21 cellular contexts compared by ENCODE assay signal in genomic region chr17:50682938-50683337, GRCh38. TPM values are rescaled to one million over a fixed set of nuclear protein-coding genes. Genes with fewer than 3 reads are reported as not detected.
DNase-seq lines count a peak whose midpoint lies in the region; ATAC-seq, FAIRE-seq and TF ChIP-seq lines count a peak whose summit lies in the region.
"Had no signal": no experiment of that assay in that cellular context is flagged by ENCODE, and none has a peak within 500 bp of the region (broad histone marks: within the 10 kb centered on the region; RNA-seq: fewer than 3 reads in every experiment).

No MANE protein-coding gene starts in this region.

- WGBS in HepG2 (ENCODE audit: low lambda C conversion rate), result 92% methylated on average over 3 of the region's 3 CpGs
- WGBS in spleen, 5 donors, result 88 to 98% (median 92%) methylated on average over 3 of the region's 3 CpGs

- BruUV-seq in HepG2 (replicated peaks; lab: Mats Ljungman, UMichigan), result no TSS peak

- H4K20me1 ChIP-seq in HepG2 (ENCODE audit: insufficient read depth, low read length), result no peaks in the 10 kb centered on the region

- CTCF ChIA-PET in HepG2 (lab: Yijun Ruan, JAX; ENCODE audit: low intra/inter-chr PET ratio, low total read pairs), result interaction anchor here (1.0 kb wide), 1 partner anchor 52 kb away, joined by 4 read pairs; no protein-coding TSS in a partner anchor

- H3K36me3 ChIP-seq in HepG2 (replicated peaks in 1 of 2; ENCODE audit: control insufficient read depth in 1 of 2, insufficient read depth in 2 of 2, low read length in 2 of 2), result no peaks in the 10 kb centered on the region
- H3K36me3 ChIP-seq in spleen, result no peaks in the 10 kb centered on the region

- DNase-seq in HepG2 (ENCODE audit: low spot score) (no peak), spleen (peak; percentile 7), NCI-H2196 treated with DMSO at 0.1 percent for 48 hours (lab: John Stamatoyannopoulos, UW; ENCODE audit: unreplicated experiment) (no peak), ureter (ENCODE audit: low spot score) (no peak), NCI-H146 treated with DMSO at 0.1 percent for 48 hours (lab: John Stamatoyannopoulos, UW; ENCODE audit: unreplicated experiment) (no peak)
- DNase-seq: AML-193, DMS153, GDM1, GM23248, HCEC 1CT, NCI-H1092, NCI-H1694, NCI-H510A, NCI-H774, SHP77 treated with DMSO at 0.1 percent for 48 hours had no signal

- H3K4me3 ChIP-seq in HepG2 (replicated peaks in 1 of 3; ENCODE audit: insufficient read depth in 1 of 3, low read depth in 2 of 3, low read length in 3 of 3), result no peak overlapping the region
- no peak overlapping the region for H3K4me3 ChIP-seq in spleen
- H3K4me3 ChIP-seq: GM23248 had no signal

- ATAC-seq in HepG2, result no peak
- ATAC-seq: SK-N-SH treated with all-trans-retinoic acid at 6 μM for 48 hours had no signal

- in situ Hi-C loops in HepG2 (cut with HindIII; ENCODE audit: extremely low pct_ligation_motif_present, low pct_unique_long_range_greater_than_20kb), result no loop called here

- TF ChIP-seq EP300 in HepG2 (IDR thresholded peaks at IDR 0.05; ENCODE audit: low read depth in 2 of 2, low read length in 2 of 2) (no peak), HepG2 (CRISPR knock-in tag; IDR thresholded peaks at IDR 0.05; ENCODE audit: borderline replicate concordance) (no peak)

- TF ChIP-seq CTCF in C4-2B (conservative IDR thresholded peaks at IDR 0.05) (no peak), VCaP (conservative IDR thresholded peaks at IDR 0.05) (no peak), HepG2 (CRISPR knock-in tag; IDR thresholded peaks at IDR 0.05) (no peak), spleen (IDR thresholded peaks at IDR 0.05 in 8 of 11, conservative IDR thresholded peaks at IDR 0.05 in 3 of 11) (no peak)

- H3K27ac ChIP-seq in C4-2B (peak overlapping the region; percentile 85; the same call in 1 of the 2 replicates), VCaP (peak overlapping the region; percentile 99; the same call in 1 of the 2 replicates), HepG2 (ENCODE audit: extremely low read length, insufficient read depth, low read length) (peak overlapping the region; percentile 99), spleen (no peak overlapping the region)
- H3K27ac ChIP-seq: GM23248, KMS-11 had no signal

- no peaks in the 10 kb centered on the region for H3K9me3 ChIP-seq in HepG2 (ENCODE audit: low read length)
- H3K9me3 ChIP-seq in spleen, result no peaks in the 10 kb centered on the region

- H3K4me1 ChIP-seq in HepG2 (ENCODE audit: insufficient read depth, low read length), result peaks cover 98% of the 10 kb centered on the region
- peaks cover 0 to 23% (median 8%) of the 10 kb centered on the region in 6 donors for H3K4me1 ChIP-seq in spleen

- H3K27me3 ChIP-seq in HepG2 (ENCODE audit: control insufficient read depth in 1 of 2, insufficient read depth in 2 of 2, low read length in 2 of 2), result no peaks in the 10 kb centered on the region; a peak in 1 of 5 replicates
- H3K27me3 ChIP-seq in spleen (replicated peaks in 1 of 7), result peaks cover 0 to 5% (median 0%) of the 10 kb centered on the region in 7 donors

- FAIRE-seq in HepG2 (lab: Jason Lieb, UNC), result peak; percentile 26
- FAIRE-seq: GM19239 had no signal

- no peak overlapping the region for H2AFZ ChIP-seq in HepG2 (ENCODE audit: low read length)
- H2AFZ ChIP-seq: GM23248 had no signal

- TF ChIP-seq POLR2A in HepG2 (IDR thresholded peaks at IDR 0.05; ENCODE audit: insufficient read depth in 1 of 2, low read depth in 2 of 2, low read length in 2 of 2) (no peak), spleen (IDR thresholded peaks at IDR 0.05) (no peak)

- intact Hi-C loops in HepG2 (cut with micrococcal nuclease; ENCODE audit: unreplicated experiment) (no loop called here), spleen (cut with DNase I; ENCODE audit: low total_unique reads) (no loop called here)

- POLR2A ChIA-PET in HepG2 (lab: Yijun Ruan, JAX), result interaction anchor here (1.4 to 21.3 kb wide), 7 partner anchors 11 to 50 kb away, joined by 5 to 839 read pairs (median 85); partner anchors contain the start of genes ABCC3 and LUC7L3

- peaks cover 14% of the 10 kb centered on the region for H3K79me2 ChIP-seq in HepG2 (ENCODE audit: insufficient read depth, low read length)

- no peak overlapping the region for H3K4me2 ChIP-seq in HepG2 (ENCODE audit: low read depth, low read length)
- H3K4me2 ChIP-seq: KMS-11 had no signal

- no peak for TF ChIP-seq RAD21 in HepG2 (CRISPR knock-in tag; IDR thresholded peaks at IDR 0.05)

- no peak overlapping the region for H3K9ac ChIP-seq in HepG2 (ENCODE audit: insufficient read depth, low read depth, low read length)
- H3K9ac ChIP-seq: GM23248, KMS-11 had no signal

RNA-seq across cellular contexts. Expression of gene ANKRD40, which starts 24.8 kb away (rescaled TPM):
- 46.4 and 52.4 TPM in 2 replicates for total RNA-seq in HepG2 (2016; rRNA removed; fragmentation: Illumina TruSeq; extraction: Trizol)
- 14.8 and 17.0 TPM in 2 replicates for total RNA-seq in HepG2 (2016; cell fraction: cytosol; rRNA removed; fragmentation: Illumina TruSeq; extraction: Trizol; ENCODE audit: low read depth)
- total RNA-seq in HepG2 (2016; cell fraction: insoluble cytoplasmic fraction; rRNA removed; fragmentation: Illumina TruSeq; extraction: Trizol), result 43.9 and 45.1 TPM in 2 replicates
- total RNA-seq in HepG2 (2016; cell fraction: membrane; rRNA removed; fragmentation: Illumina TruSeq; extraction: Trizol), result 53.6 and 57.7 TPM in 2 replicates
- 27.7 and 32.1 TPM in 2 replicates for total RNA-seq in HepG2 (2016; cell fraction: nucleus; rRNA removed; fragmentation: Illumina TruSeq; extraction: Trizol)
- polyA plus RNA-seq in HepG2 (2011; rRNA removed), result 30.2 and 35.0 TPM in 2 replicates
- polyA plus RNA-seq in HepG2 (2011; cell fraction: cytosol; rRNA removed), result 20.9 and 27.5 TPM in 2 replicates
- 14.0 and 17.7 TPM in 2 replicates for polyA plus RNA-seq in HepG2 (2011; cell fraction: nucleus; rRNA removed)
- 25.7 and 26.1 TPM in 2 replicates for polyA plus RNA-seq in HepG2 (2012)
- 12.7 TPM in 2 replicates for polyA plus RNA-seq in HepG2 (2016; cell fraction: cytosol; fragmentation: Illumina TruSeq; extraction: Trizol; ENCODE audit: low read depth)
- 37.2 and 46.0 TPM in 2 replicates for polyA plus RNA-seq in HepG2 (2016; cell fraction: insoluble cytoplasmic fraction; fragmentation: Illumina TruSeq; extraction: Trizol; ENCODE audit: low read depth)
- polyA plus RNA-seq in HepG2 (2016; cell fraction: membrane; fragmentation: Illumina TruSeq; extraction: Trizol; ENCODE audit: low read depth), result 34.9 and 37.7 TPM in 2 replicates
- 52.0 and 58.7 TPM in 2 replicates for polyA plus RNA-seq in HepG2 (2016; cell fraction: nucleus; fragmentation: Illumina TruSeq; extraction: Trizol; ENCODE audit: insufficient read depth, low read depth)
- 22.7 and 24.6 TPM in 2 replicates for polyA minus RNA-seq in HepG2 (2011; rRNA and poly(A)+ RNA removed; ENCODE audit: low replicate concordance)
- 31.7 and 31.9 TPM in 2 replicates for polyA minus RNA-seq in HepG2 (2011; cell fraction: cytosol; rRNA and poly(A)+ RNA removed)
- polyA minus RNA-seq in HepG2 (2011; cell fraction: nucleus; rRNA and poly(A)+ RNA removed), result 21.2 and 23.9 TPM in 2 replicates
- 10 to 100 TPM; 33.5 to 54.6 (median 47.1) TPM for total RNA-seq in spleen
- 10 to 100 TPM in 1 of 3 donors, 1 to 10 TPM in 2; 6.8 to 16.5 (median 7.2) TPM for polyA plus RNA-seq in spleen
- total RNA-seq in ureter, result 42.5 TPM

RNA-seq across cellular contexts. Expression of gene LUC7L3, which starts 36.5 kb away (rescaled TPM):
- total RNA-seq in HepG2 (2016; rRNA removed; fragmentation: Illumina TruSeq; extraction: Trizol) (60.2 and 108 TPM in 2 replicates), spleen (100 to 1,000 TPM; 121 to 223 (median 153) TPM), ureter (113 TPM)
- 18.8 and 26.1 TPM in 2 replicates for total RNA-seq in HepG2 (2016; cell fraction: cytosol; rRNA removed; fragmentation: Illumina TruSeq; extraction: Trizol; ENCODE audit: low read depth)
- total RNA-seq in HepG2 (2016; cell fraction: insoluble cytoplasmic fraction; rRNA removed; fragmentation: Illumina TruSeq; extraction: Trizol), result 62.5 and 109 TPM in 2 replicates
- 14.5 and 18.9 TPM in 2 replicates for total RNA-seq in HepG2 (2016; cell fraction: membrane; rRNA removed; fragmentation: Illumina TruSeq; extraction: Trizol)
- total RNA-seq in HepG2 (2016; cell fraction: nucleus; rRNA removed; fragmentation: Illumina TruSeq; extraction: Trizol), result 195 TPM in 2 replicates
- polyA plus RNA-seq in HepG2 (2011; rRNA removed) (95.9 and 120 TPM in 2 replicates), spleen (100 to 1,000 TPM in 2 of 3 donors, 10 to 100 TPM in 1; 91.2 to 141 (median 103) TPM)
- polyA plus RNA-seq in HepG2 (2011; cell fraction: cytosol; rRNA removed), result 30.0 and 34.7 TPM in 2 replicates
- polyA plus RNA-seq in HepG2 (2011; cell fraction: nucleus; rRNA removed), result 415 and 478 TPM in 2 replicates
- polyA plus RNA-seq in HepG2 (2012), result 194 and 235 TPM in 2 replicates
- 7.1 and 8.6 TPM in 2 replicates for polyA plus RNA-seq in HepG2 (2016; cell fraction: cytosol; fragmentation: Illumina TruSeq; extraction: Trizol; ENCODE audit: low read depth)
- 136 and 147 TPM in 2 replicates for polyA plus RNA-seq in HepG2 (2016; cell fraction: insoluble cytoplasmic fraction; fragmentation: Illumina TruSeq; extraction: Trizol; ENCODE audit: low read depth)
- polyA plus RNA-seq in HepG2 (2016; cell fraction: membrane; fragmentation: Illumina TruSeq; extraction: Trizol; ENCODE audit: low read depth), result 13.0 and 18.1 TPM in 2 replicates
- polyA plus RNA-seq in HepG2 (2016; cell fraction: nucleus; fragmentation: Illumina TruSeq; extraction: Trizol; ENCODE audit: insufficient read depth, low read depth), result 530 TPM in 2 replicates
- 33.0 and 52.4 TPM in 2 replicates for polyA minus RNA-seq in HepG2 (2011; rRNA and poly(A)+ RNA removed; ENCODE audit: low replicate concordance)
- polyA minus RNA-seq in HepG2 (2011; cell fraction: cytosol; rRNA and poly(A)+ RNA removed), result 14.1 and 14.4 TPM in 2 replicates
- polyA minus RNA-seq in HepG2 (2011; cell fraction: nucleus; rRNA and poly(A)+ RNA removed), result 321 and 363 TPM in 2 replicates

RNA-seq across cellular contexts. Expression of gene ABCC3, which starts 48.3 kb away (rescaled TPM):
- total RNA-seq in HepG2 (2016; rRNA removed; fragmentation: Illumina TruSeq; extraction: Trizol), result 18.0 and 25.2 TPM in 2 replicates
- 13.3 and 13.8 TPM in 2 replicates for total RNA-seq in HepG2 (2016; cell fraction: cytosol; rRNA removed; fragmentation: Illumina TruSeq; extraction: Trizol; ENCODE audit: low read depth)
- total RNA-seq in HepG2 (2016; cell fraction: insoluble cytoplasmic fraction; rRNA removed; fragmentation: Illumina TruSeq; extraction: Trizol), result 14.4 and 28.1 TPM in 2 replicates
- total RNA-seq in HepG2 (2016; cell fraction: membrane; rRNA removed; fragmentation: Illumina TruSeq; extraction: Trizol), result 23.1 and 25.2 TPM in 2 replicates
- 38.6 and 38.7 TPM in 2 replicates for total RNA-seq in HepG2 (2016; cell fraction: nucleus; rRNA removed; fragmentation: Illumina TruSeq; extraction: Trizol)
- 50.5 and 50.7 TPM in 2 replicates for polyA plus RNA-seq in HepG2 (2011; rRNA removed)
- polyA plus RNA-seq in HepG2 (2011; cell fraction: cytosol; rRNA removed), result 19.0 and 24.0 TPM in 2 replicates
- polyA plus RNA-seq in HepG2 (2011; cell fraction: nucleus; rRNA removed), result 331 and 391 TPM in 2 replicates
- polyA plus RNA-seq in HepG2 (2012), result 15.7 and 38.4 TPM in 2 replicates
- 15.1 and 15.9 TPM in 2 replicates for polyA plus RNA-seq in HepG2 (2016; cell fraction: cytosol; fragmentation: Illumina TruSeq; extraction: Trizol; ENCODE audit: low read depth)
- polyA plus RNA-seq in HepG2 (2016; cell fraction: insoluble cytoplasmic fraction; fragmentation: Illumina TruSeq; extraction: Trizol; ENCODE audit: low read depth), result 17.3 and 21.5 TPM in 2 replicates
- 23.7 and 24.5 TPM in 2 replicates for polyA plus RNA-seq in HepG2 (2016; cell fraction: membrane; fragmentation: Illumina TruSeq; extraction: Trizol; ENCODE audit: low read depth)
- polyA plus RNA-seq in HepG2 (2016; cell fraction: nucleus; fragmentation: Illumina TruSeq; extraction: Trizol; ENCODE audit: insufficient read depth, low read depth), result 84.3 and 87.4 TPM in 2 replicates
- 73.4 and 78.1 TPM in 2 replicates for polyA minus RNA-seq in HepG2 (2011; rRNA and poly(A)+ RNA removed; ENCODE audit: low replicate concordance)
- 10.9 and 17.8 TPM in 2 replicates for polyA minus RNA-seq in HepG2 (2011; cell fraction: cytosol; rRNA and poly(A)+ RNA removed)
- 61.9 and 63.1 TPM in 2 replicates for polyA minus RNA-seq in HepG2 (2011; cell fraction: nucleus; rRNA and poly(A)+ RNA removed)
- 10 to 100 TPM; 28.4 to 37.1 (median 32.0) TPM for total RNA-seq in spleen
- 10 to 100 TPM in 2 of 3 donors, 1 to 10 TPM in 1; 8.6 to 16.6 (median 15.2) TPM for polyA plus RNA-seq in spleen
- total RNA-seq in ureter, result 226 TPM
- total RNA-seq: OCI-LY7 had no signal

Comparison
In these comparisons a context has a peak if more than half of its experiments do, and no peak if none do; other contexts are left out.
1. H3K27ac ChIP-seq: peak in C4-2B (single experiment), VCaP (single experiment) and HepG2 (single experiment); none in spleen (0 of 8).